13 cellular contexts compared by ENCODE assay signal in genomic region chr2:162524192-162524591, GRCh38.
DNase-seq lines count a peak whose midpoint lies in the region; ATAC-seq, FAIRE-seq and TF ChIP-seq lines count a peak whose summit lies in the region.
"Had no signal": no experiment of that assay in that cellular context is flagged by ENCODE, and none has a peak within 500 bp of the region (broad histone marks: within the 10 kb centered on the region; RNA-seq: fewer than 3 reads in every experiment).

No MANE protein-coding gene starts in this region.

- TF ChIP-seq CTCF in kidney (IDR thresholded peaks at IDR 0.05; ENCODE audit: borderline replicate concordance, extremely low read depth, insufficient read depth) = peak; percentile 15

- no peak for ATAC-seq in left cardiac atrium
- no peak for ATAC-seq in stimulated activated naive CD8-positive, alpha-beta T cell treated with anti-CD3 and anti-CD28 coated beads, Interleukin-15, Interleukin-2, amounts not matched to agents 100 U/mL and 50 U/mL, for 24 hours
- ATAC-seq: activated T-helper 17 cell treated with anti-CD3 and anti-CD28 coated beads, Interleukin-2, amount 50 U/mL, for 72 hours had no signal

- H3K4me1 Mint-ChIP-seq in activated T-helper 2 cell treated with anti-CD3 and anti-CD28 coated beads, Interferon-gamma antibody, Interleukin-2, Interleukin-4, amounts not matched to agents 10 μg/mL and 5 μg/mL and 100 μg/mL, durations not matched to agents 14 hours and 24 hours and 36 hours (ENCODE audit: low read depth) = no peaks in the 10 kb centered on the region
- H3K4me1 Mint-ChIP-seq: activated T-helper 17 cell treated with anti-CD3 and anti-CD28 coated beads, Interleukin-2, amount 50 U/mL, for 72 hours had no signal

- no peak overlapping the region for H3K9ac ChIP-seq in kidney (ENCODE audit: low read length in 2 of 2)
- H3K9ac ChIP-seq: parathyroid adenoma had no signal

- intact Hi-C loops in kidney (cut with DNase I) = no loop called here
- intact Hi-C loops in activated T-helper 2 cell treated with anti-CD3 and anti-CD28 coated beads, Interferon-gamma antibody, Interleukin-2, Interleukin-4, amounts not matched to agents 10 μg/mL and 5 μg/mL and 100 μg/mL, durations not matched to agents 14 hours and 24 hours and 36 hours (cut with micrococcal nuclease) = no loop called here
- intact Hi-C loops in left cardiac atrium (cut with DNase I) = no loop called here

- H3K9me3 Mint-ChIP-seq in activated T-helper 2 cell treated with anti-CD3 and anti-CD28 coated beads, Interferon-gamma antibody, Interleukin-2, Interleukin-4, amounts not matched to agents 10 μg/mL and 5 μg/mL and 100 μg/mL, durations not matched to agents 14 hours and 24 hours and 36 hours = no peaks in the 10 kb centered on the region
- H3K9me3 Mint-ChIP-seq: activated CD4-positive, alpha-beta memory T cell treated with anti-CD3 and anti-CD28 coated beads for 36 hours; activated T-helper 17 cell treated with anti-CD3 and anti-CD28 coated beads, Interleukin-2, amount 50 U/mL, for 72 hours had no signal

- H3K4me1 ChIP-seq in kidney (ENCODE audit: control insufficient read depth in 1 of 2, insufficient read depth in 1 of 2, low read depth in 1 of 2, low read length in 2 of 2) = no peaks in the 10 kb centered on the region
- H3K4me1 ChIP-seq: parathyroid adenoma, testis had no signal

- H3K27me3 Mint-ChIP-seq in activated T-helper 2 cell treated with anti-CD3 and anti-CD28 coated beads, Interferon-gamma antibody, Interleukin-2, Interleukin-4, amounts not matched to agents 10 μg/mL and 5 μg/mL and 100 μg/mL, durations not matched to agents 14 hours and 24 hours and 36 hours (ENCODE audit: low read depth) = no peaks in the 10 kb centered on the region
- H3K27me3 Mint-ChIP-seq: activated CD4-positive, alpha-beta memory T cell treated with anti-CD3 and anti-CD28 coated beads for 36 hours had no signal

- no peak overlapping the region for H3K4me3 ChIP-seq in kidney (ENCODE audit: low read length in 2 of 2)
- H3K4me3 ChIP-seq: testis had no signal

- FAIRE-seq in kidney (lab: Jason Lieb, UNC) = no peak
- FAIRE-seq: D721Med had no signal

- peak; percentile 51 for DNase-seq in COR-L47 (lab: John Stamatoyannopoulos, UW)
- peak; percentile 32 for DNase-seq in HT-29 (ENCODE audit: low spot score)
- peak; percentile 26 for DNase-seq in SK-N-DZ (ENCODE audit: low spot score)
- no peak for DNase-seq in kidney
- DNase-seq in activated T-helper 2 cell treated with anti-CD3 and anti-CD28 coated beads, Interferon-gamma antibody, Interleukin-2, Interleukin-4, amounts not matched to agents 10 μg/mL and 5 μg/mL and 100 μg/mL, durations not matched to agents 14 hours and 24 hours and 36 hours (ENCODE audit: low spot score) = no peak
- no peak for DNase-seq in left cardiac atrium
- no peak for DNase-seq in stimulated activated naive CD8-positive, alpha-beta T cell treated with anti-CD3 and anti-CD28 coated beads, Interleukin-15, Interleukin-2, amounts not matched to agents 100 U/mL and 50 U/mL, for 24 hours
- no peak for DNase-seq in COLO829 (ENCODE audit: low spot score)
- DNase-seq: activated CD4-positive, alpha-beta memory T cell treated with anti-CD3 and anti-CD28 coated beads for 36 hours; testis had no signal

- H3K27ac Mint-ChIP-seq in activated T-helper 2 cell treated with anti-CD3 and anti-CD28 coated beads, Interferon-gamma antibody, Interleukin-2, Interleukin-4, amounts not matched to agents 10 μg/mL and 5 μg/mL and 100 μg/mL, durations not matched to agents 14 hours and 24 hours and 36 hours = no peak overlapping the region
- H3K27ac Mint-ChIP-seq: activated CD4-positive, alpha-beta memory T cell treated with anti-CD3 and anti-CD28 coated beads for 36 hours; activated T-helper 17 cell treated with anti-CD3 and anti-CD28 coated beads, Interleukin-2, amount 50 U/mL, for 72 hours had no signal

- H3K9me3 ChIP-seq in kidney (ENCODE audit: control insufficient read depth in 1 of 2, low read length in 2 of 2) = no peaks in the 10 kb centered on the region
- H3K9me3 ChIP-seq: testis had no signal

- H3K4me3 Mint-ChIP-seq in activated T-helper 2 cell treated with anti-CD3 and anti-CD28 coated beads, Interferon-gamma antibody, Interleukin-2, Interleukin-4, amounts not matched to agents 10 μg/mL and 5 μg/mL and 100 μg/mL, durations not matched to agents 14 hours and 24 hours and 36 hours (ENCODE audit: low read depth) = no peak overlapping the region
- H3K4me3 Mint-ChIP-seq: activated CD4-positive, alpha-beta memory T cell treated with anti-CD3 and anti-CD28 coated beads for 36 hours; activated T-helper 17 cell treated with anti-CD3 and anti-CD28 coated beads, Interleukin-2, amount 50 U/mL, for 72 hours had no signal

- no peaks in the 10 kb centered on the region for H3K36me3 Mint-ChIP-seq in activated T-helper 2 cell treated with anti-CD3 and anti-CD28 coated beads, Interferon-gamma antibody, Interleukin-2, Interleukin-4, amounts not matched to agents 10 μg/mL and 5 μg/mL and 100 μg/mL, durations not matched to agents 14 hours and 24 hours and 36 hours (ENCODE audit: low read depth)
- H3K36me3 Mint-ChIP-seq: activated CD4-positive, alpha-beta memory T cell treated with anti-CD3 and anti-CD28 coated beads for 36 hours had no signal

- no peak overlapping the region for H3K27ac ChIP-seq in kidney (ENCODE audit: low read depth in 2 of 2, low read length in 2 of 2)
- H3K27ac ChIP-seq: parathyroid adenoma, testis had no signal

- no peaks in the 10 kb centered on the region for H3K36me3 ChIP-seq in kidney (ENCODE audit: control insufficient read depth in 1 of 2, insufficient read depth in 2 of 2, low read length in 2 of 2)

Comparison
In these comparisons a context has a peak if more than half of its experiments do, and no peak if none do; other contexts are left out.
1. DNase-seq: peak in COR-L47 (single experiment), HT-29 (single experiment) and SK-N-DZ (single experiment); none in kidney (single experiment), activated T-helper 2 cell treated with anti-CD3 and anti-CD28 coated beads, Interferon-gamma antibody, Interleukin-2, Interleukin-4, amounts not matched to agents 10 μg/mL and 5 μg/mL and 100 μg/mL, durations not matched to agents 14 hours and 24 hours and 36 hours (single experiment), left cardiac atrium (single experiment), stimulated activated naive CD8-positive, alpha-beta T cell treated with anti-CD3 and anti-CD28 coated beads, Interleukin-15, Interleukin-2, amounts not matched to agents 100 U/mL and 50 U/mL, for 24 hours (single experiment) and COLO829 (single experiment).